In the genomic region with DNA sequence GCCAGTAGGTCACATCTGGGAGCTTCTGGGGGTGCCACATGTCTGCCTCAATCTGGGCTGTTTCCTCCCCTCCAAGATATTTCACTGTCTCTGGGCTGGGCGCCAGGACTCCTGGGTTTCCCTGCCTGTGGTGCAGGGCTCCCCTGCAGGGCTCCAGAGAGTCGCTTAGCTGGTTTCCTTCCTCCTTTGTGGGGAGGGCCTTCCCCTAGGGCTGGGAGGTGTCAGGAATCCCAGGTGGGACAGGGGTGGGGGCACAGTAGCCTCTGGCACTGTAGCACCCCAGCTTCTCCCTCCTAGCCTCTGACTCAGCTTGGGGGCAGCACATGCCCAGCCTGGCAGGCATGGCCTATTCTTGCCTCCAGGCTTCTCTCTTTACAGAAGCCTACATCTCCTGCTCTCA, we compare ENCODE assay signal across 9 cellular contexts. TPM values are rescaled to one million over a fixed set of nuclear protein-coding genes. Genes with fewer than 3 reads are reported as not detected.
DNase-seq lines count a peak whose midpoint lies in the region; TF ChIP-seq lines count a peak whose summit lies in the region.
"Had no signal": no experiment of that assay in that cellular context is flagged by ENCODE, and none has a peak within 500 bp of the region (broad histone marks: within the 10 kb centered on the region; RNA-seq: fewer than 3 reads in every experiment).

No MANE protein-coding gene starts in this region.

- TF ChIP-seq EP300 in ovary (IDR thresholded peaks at IDR 0.05): no peak

- H3K27me3 ChIP-seq in ovary: no peaks in the 10 kb centered on the region

- peaks cover 36% of the 10 kb centered on the region for H3K4me1 ChIP-seq in ovary (ENCODE audit: insufficient read depth)

- H3K27ac ChIP-seq in ovary: peak overlapping the region in 1 of 2 donors; percentile 5

- no peaks in the 10 kb centered on the region for H3K9me3 ChIP-seq in ovary

- TF ChIP-seq POLR2A in ovary (IDR thresholded peaks at IDR 0.05): no peak

- WGBS in ovary, 3 donors: 59 to 70% (median 63%) methylated on average over 2 of the region's 2 CpGs

- no peaks in the 10 kb centered on the region for H3K36me3 ChIP-seq in ovary

- H3K4me3 ChIP-seq in epithelial cell of esophagus (ENCODE audit: low read length): no peak overlapping the region
- no peak overlapping the region for H3K4me3 ChIP-seq in ovary

- intact Hi-C loops in ovary (cut with DNase I): no loop called here

- TF ChIP-seq CTCF in epithelial cell of esophagus (IDR thresholded peaks at IDR 0.05; ENCODE audit: insufficient read depth, low read depth, low read length, missing control alignments) (no peak), ovary (IDR thresholded peaks at IDR 0.05) (no peak)

- DNase-seq in DMS 273 (lab: John Stamatoyannopoulos, UW; ENCODE audit: unreplicated experiment) (peak; percentile 83), NCI-H446 treated with DMSO at 0.1 percent for 48 hours (lab: John Stamatoyannopoulos, UW) (peak; percentile 14), epithelial cell of esophagus (ENCODE audit: low read depth) (peak; percentile 54), ovary (peak in 4 of 5 donors; percentile 44 to 77 (median 58)), DMS114 treated with DMSO at 0.1 percent for 48 hours (lab: John Stamatoyannopoulos, UW; ENCODE audit: unreplicated experiment) (no peak), pons (ENCODE audit: low spot score) (no peak), UCSD-AML1 (lab: John Stamatoyannopoulos, UW; ENCODE audit: unreplicated experiment) (no peak), NCI-H1417 treated with DMSO at 0.1 percent for 48 hours (lab: John Stamatoyannopoulos, UW) (no peak)
- DNase-seq: NCI-H524 treated with DMSO at 0.1 percent for 48 hours had no signal

RNA-seq across cellular contexts. Expression of a gene that starts 2.6 kb away (rescaled TPM):
- 100 to 1,000 TPM in 1 of 7 donors, 10 to 100 TPM in 6; 19.8 to 100 (median 62.2) TPM for total RNA-seq in ovary
- polyA plus RNA-seq in ovary: 10 to 100 TPM; 21.8 to 39.9 TPM

RNA-seq across cellular contexts. Expression of a gene that starts 23.9 kb away (rescaled TPM):
- total RNA-seq in ovary: 1 to 10 TPM in 3 of 7 donors, under 1 TPM in 4; 0.34 to 3.8 (median 0.76) TPM
- 1 to 10 TPM in 1 of 2 donors, under 1 TPM in 1; 0.80 to 3.3 TPM for polyA plus RNA-seq in ovary

RNA-seq across cellular contexts. Expression of a gene that starts 53.0 kb away (rescaled TPM):
- total RNA-seq in ovary: 1 to 10 TPM in 2 of 7 donors, under 1 TPM in 3, not detected in 2; 0.66 to 1.8 (median 0.92) TPM
- under 1 TPM in 1 of 2 donors, not detected in 1; 0.24 TPM for polyA plus RNA-seq in ovary

Comparison
In these comparisons a context has a peak if more than half of its experiments do, and no peak if none do; other contexts are left out.
1. DNase-seq: peak in DMS 273 (single experiment), NCI-H446 treated with DMSO at 0.1 percent for 48 hours (single experiment), epithelial cell of esophagus (single experiment) and ovary (4 of 5); none in DMS114 treated with DMSO at 0.1 percent for 48 hours (single experiment), pons (single experiment), UCSD-AML1 (single experiment) and NCI-H1417 treated with DMSO at 0.1 percent for 48 hours (single experiment).